ENCODE assay signal across 8 cellular contexts in genomic region chrX:40168183-40169015, GRCh38.
DNase-seq lines count a peak whose midpoint lies in the region; ATAC-seq and TF ChIP-seq lines count a peak whose summit lies in the region.
"Had no signal": no experiment of that assay in that cellular context is flagged by ENCODE, and none has a peak within 500 bp of the region (broad histone marks: within the 10 kb centered on the region; RNA-seq: fewer than 3 reads in every experiment).

No MANE protein-coding gene starts in this region.

- H3K4me1 ChIP-seq in OCI-LY1 (ENCODE audit: insufficient read depth, low read length, severe bottlenecking) = peaks cover 73% of the 10 kb centered on the region
- peaks cover 3% of the 10 kb centered on the region for H3K4me1 ChIP-seq in rectal smooth muscle tissue (ENCODE audit: control insufficient read depth, insufficient read depth, low read length)

- peak overlapping the region; percentile 67 for H3K9ac ChIP-seq in OCI-LY1 (ENCODE audit: low read length)
- H3K9ac ChIP-seq in rectal smooth muscle tissue (ENCODE audit: low read length) = no peak overlapping the region

- peak overlapping the region; percentile 98 for H3K27ac ChIP-seq in OCI-LY1 (ENCODE audit: low read depth, low read length, poor library complexity, severe bottlenecking)
- H3K27ac ChIP-seq in rectal smooth muscle tissue (ENCODE audit: low read depth, low read length) = peak overlapping the region; percentile 37

- H3K36me3 ChIP-seq in OCI-LY1 (ENCODE audit: insufficient read depth, low read length) = no peaks in the 10 kb centered on the region
- H3K36me3 ChIP-seq in rectal smooth muscle tissue (ENCODE audit: control insufficient read depth, insufficient read depth, low read length) = no peaks in the 10 kb centered on the region

- 0 out of 2 replicates have a peak, but pooled peaks cover 4% of the 10 kb centered on the region for H3F3A ChIP-seq in OCI-LY1 (ENCODE audit: insufficient read depth, low read length)

- no peak for DNase-seq in GM12864 (ENCODE audit: low read depth)
- no peak for DNase-seq in epithelial cell of proximal tubule (ENCODE audit: low read depth)
- no peak for DNase-seq in RKO (ENCODE audit: low spot score)
- DNase-seq: activated CD4-positive, alpha-beta T cell treated with anti-CD3 and anti-CD28 coated beads for 1 hour had no signal

- H4K20me1 ChIP-seq in OCI-LY1 (ENCODE audit: insufficient read depth, low read length) = no peaks in the 10 kb centered on the region

- H3K4me2 ChIP-seq in OCI-LY1 (ENCODE audit: low read length) = peak overlapping the region; percentile 69

- no peak overlapping the region for H2AFZ ChIP-seq in OCI-LY1 (ENCODE audit: low read length)

- no peaks in the 10 kb centered on the region for H3K27me3 ChIP-seq in OCI-LY1 (ENCODE audit: insufficient read depth, low read length)
- peaks cover 7% of the 10 kb centered on the region for H3K27me3 ChIP-seq in rectal smooth muscle tissue (ENCODE audit: control insufficient read depth, insufficient read depth, low read length)

- TF ChIP-seq POLR2A in GM18505 (IDR thresholded peaks at IDR 0.05; ENCODE audit: borderline replicate concordance, extremely low read depth, insufficient read depth, insufficient read length) = no peak

- no peaks in the 10 kb centered on the region for H3K79me2 ChIP-seq in OCI-LY1 (ENCODE audit: insufficient read depth, low read length)

- no peaks in the 10 kb centered on the region for H3K9me2 ChIP-seq in OCI-LY1 (ENCODE audit: low read depth, low read length)

- ATAC-seq in HG02970 (IDR thresholded peaks at IDR 0.05; ENCODE audit: low FRiP score, unreplicated experiment) = no peak
- ATAC-seq in GM18505 (IDR thresholded peaks at IDR 0.05; ENCODE audit: unreplicated experiment) = no peak

- no peaks in the 10 kb centered on the region for H3K9me3 ChIP-seq in OCI-LY1 (ENCODE audit: low read length)

- H3K4me3 ChIP-seq in GM12864 (ENCODE audit: low read depth, low read length) (peak overlapping the region; percentile 42), OCI-LY1 (ENCODE audit: low read depth, low read length, poor library complexity, severe bottlenecking) (peak overlapping the region; percentile 53), epithelial cell of proximal tubule (ENCODE audit: low read depth, low read length) (peak overlapping the region; percentile 21), rectal smooth muscle tissue (ENCODE audit: low read length) (peak overlapping the region; percentile 55)

- TF ChIP-seq CTCF in GM12864 (IDR thresholded peaks at IDR 0.05; ENCODE audit: low read depth, low read length, missing control alignments) (no peak), OCI-LY1 (IDR thresholded peaks at IDR 0.05; ENCODE audit: low read length) (no peak), epithelial cell of proximal tubule (conservative IDR thresholded peaks at IDR 0.05; ENCODE audit: low read depth, low read length) (no peak)
